In the genomic region with DNA sequence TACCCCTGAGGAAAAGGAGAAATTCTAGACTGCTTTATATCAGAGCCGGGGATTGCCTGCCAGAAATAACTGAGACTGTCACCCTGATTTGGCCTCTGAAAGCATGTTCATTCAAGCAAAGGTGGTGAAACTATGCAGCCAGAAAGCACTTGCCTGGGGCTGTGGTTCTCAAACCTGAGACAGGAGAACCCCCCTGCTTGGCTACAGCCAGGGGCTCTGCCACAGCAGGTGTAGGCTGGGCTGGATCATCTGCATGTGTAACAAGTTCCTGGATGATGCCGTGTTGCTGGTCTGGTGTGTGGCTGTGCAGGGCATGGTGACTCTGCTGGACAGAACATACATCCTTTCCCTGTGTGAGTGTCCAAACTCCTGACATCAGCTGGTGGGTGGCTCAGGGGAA, we compare ENCODE assay signal across 22 cellular contexts.
DNase-seq lines count a peak whose midpoint lies in the region; ATAC-seq, FAIRE-seq and TF ChIP-seq lines count a peak whose summit lies in the region.
"Had no signal": no experiment of that assay in that cellular context is flagged by ENCODE, and none has a peak within 500 bp of the region (broad histone marks: within the 10 kb centered on the region; RNA-seq: fewer than 3 reads in every experiment).

No MANE protein-coding gene starts in this region.

- H3K27ac ChIP-seq in foreskin keratinocyte (no peak overlapping the region), parathyroid adenoma (no peak overlapping the region), Karpas-422 (ENCODE audit: low read length) (no peak overlapping the region), lower lobe of right lung (no peak overlapping the region)
- H3K27ac ChIP-seq: A549, SJSA1 had no signal

- TF ChIP-seq POLR2A in GM12892 (IDR thresholded peaks at IDR 0.05; ENCODE audit: low read depth, low read length), result no peak

- H3K4me3 ChIP-seq in parathyroid adenoma (ENCODE audit: low read depth, low read length) (no peak overlapping the region), Karpas-422 (ENCODE audit: low read length) (no peak overlapping the region), lower lobe of right lung (no peak overlapping the region)
- H3K4me3 ChIP-seq: A549, K562, SJSA1 had no signal

- H3K27me3 ChIP-seq in foreskin keratinocyte, result no peaks in the 10 kb centered on the region
- no peaks in the 10 kb centered on the region for H3K27me3 ChIP-seq in parathyroid adenoma (ENCODE audit: control insufficient read depth, insufficient read depth, low read length)
- H3K27me3 ChIP-seq in Karpas-422 (ENCODE audit: low read length), result no peaks in the 10 kb centered on the region
- no peaks in the 10 kb centered on the region for H3K27me3 ChIP-seq in lower lobe of right lung (ENCODE audit: low read depth)
- H3K27me3 ChIP-seq: SJSA1 had no signal

- peaks cover 10% of the 10 kb centered on the region for H3K4me1 ChIP-seq in foreskin keratinocyte
- H3K4me1 ChIP-seq in parathyroid adenoma, result no peaks in the 10 kb centered on the region
- H3K4me1 ChIP-seq in Karpas-422 (ENCODE audit: low read length), result no peaks in the 10 kb centered on the region
- H3K4me1 ChIP-seq in lower lobe of right lung, result no peaks in the 10 kb centered on the region
- H3K4me1 ChIP-seq: A549, SJSA1 had no signal

- intact Hi-C loops in lower lobe of right lung (cut with DNase I), result no loop called here

- H3K79me2 ChIP-seq in parathyroid adenoma, result no peaks in the 10 kb centered on the region
- no peaks in the 10 kb centered on the region for H3K79me2 ChIP-seq in Karpas-422 (ENCODE audit: low read length)

- ATAC-seq in foreskin keratinocyte (peak; percentile 65), HG02884 (IDR thresholded peaks at IDR 0.05; ENCODE audit: unreplicated experiment) (no peak), GM21576 (IDR thresholded peaks at IDR 0.05; ENCODE audit: unreplicated experiment) (no peak), lower lobe of right lung (no peak)
- ATAC-seq: A549, K562, Right ventricle myocardium inferior had no signal

- H3K9me2 ChIP-seq in Karpas-422 (replicated peaks; ENCODE audit: insufficient read depth, low read length), result no peaks in the 10 kb centered on the region

- H3K9me3 ChIP-seq in parathyroid adenoma (ENCODE audit: control insufficient read depth, low read length) (no peaks in the 10 kb centered on the region), Karpas-422 (ENCODE audit: low read length) (no peaks in the 10 kb centered on the region), lower lobe of right lung (no peaks in the 10 kb centered on the region)
- H3K9me3 ChIP-seq: SJSA1 had no signal

- H3K36me3 ChIP-seq in parathyroid adenoma (ENCODE audit: control insufficient read depth, insufficient read depth, low read length) (no peaks in the 10 kb centered on the region), Karpas-422 (ENCODE audit: insufficient read depth, low read length) (no peaks in the 10 kb centered on the region), lower lobe of right lung (no peaks in the 10 kb centered on the region)
- H3K36me3 ChIP-seq: SJSA1 had no signal

- H3K4me2 ChIP-seq in parathyroid adenoma (ENCODE audit: low read length) (no peak overlapping the region), Karpas-422 (ENCODE audit: low read depth, low read length, poor library complexity, severe bottlenecking) (no peak overlapping the region)
- H3K4me2 ChIP-seq: A549 had no signal

- TF ChIP-seq CTCF in foreskin keratinocyte (conservative IDR thresholded peaks at IDR 0.05) (no peak), parathyroid adenoma (IDR thresholded peaks at IDR 0.05) (no peak), lower lobe of right lung (IDR thresholded peaks at IDR 0.05) (no peak)

- no peaks in the 10 kb centered on the region for H4K20me1 ChIP-seq in Karpas-422 (ENCODE audit: insufficient read depth, low read depth, low read length)

- H2AFZ ChIP-seq in parathyroid adenoma, result peak overlapping the region; percentile 46
- H2AFZ ChIP-seq in Karpas-422 (ENCODE audit: low read length), result no peak overlapping the region

- no peak overlapping the region for H3K9ac ChIP-seq in parathyroid adenoma
- no peak overlapping the region for H3K9ac ChIP-seq in Karpas-422 (ENCODE audit: low read length)

- DNase-seq in GM12892 (ENCODE audit: insufficient read length), result no peak
- peak; percentile 11 for DNase-seq in RPMI8226
- peak; percentile 68 to 80 for DNase-seq in foreskin keratinocyte
- DNase-seq in Karpas-422, result no peak
- no peak for DNase-seq in lower lobe of right lung
- DNase-seq: DMS79, NCI-H1092, NCI-H1436 treated with DMSO at 0.1 percent for 48 hours, NCI-H1930, NCI-H2227 treated with DMSO at 0.1 percent for 48 hours, NCI-H510A treated with DMSO at 0.1 percent for 48 hours, NCI-H82 had no signal

- FAIRE-seq in GM12892 (lab: Jason Lieb, UNC), result peak; percentile 60
- FAIRE-seq: A549, D721Med, GM19239, K562, RCC 7860 had no signal

Comparison
In these comparisons a context has a peak if more than half of its experiments do, and no peak if none do; other contexts are left out.
1. DNase-seq: peak in RPMI8226 (single experiment) and foreskin keratinocyte (2 of 2); none in GM12892 (single experiment), Karpas-422 (single experiment) and lower lobe of right lung (single experiment).